19 cellular contexts compared by ENCODE assay signal in the genomic region with DNA sequence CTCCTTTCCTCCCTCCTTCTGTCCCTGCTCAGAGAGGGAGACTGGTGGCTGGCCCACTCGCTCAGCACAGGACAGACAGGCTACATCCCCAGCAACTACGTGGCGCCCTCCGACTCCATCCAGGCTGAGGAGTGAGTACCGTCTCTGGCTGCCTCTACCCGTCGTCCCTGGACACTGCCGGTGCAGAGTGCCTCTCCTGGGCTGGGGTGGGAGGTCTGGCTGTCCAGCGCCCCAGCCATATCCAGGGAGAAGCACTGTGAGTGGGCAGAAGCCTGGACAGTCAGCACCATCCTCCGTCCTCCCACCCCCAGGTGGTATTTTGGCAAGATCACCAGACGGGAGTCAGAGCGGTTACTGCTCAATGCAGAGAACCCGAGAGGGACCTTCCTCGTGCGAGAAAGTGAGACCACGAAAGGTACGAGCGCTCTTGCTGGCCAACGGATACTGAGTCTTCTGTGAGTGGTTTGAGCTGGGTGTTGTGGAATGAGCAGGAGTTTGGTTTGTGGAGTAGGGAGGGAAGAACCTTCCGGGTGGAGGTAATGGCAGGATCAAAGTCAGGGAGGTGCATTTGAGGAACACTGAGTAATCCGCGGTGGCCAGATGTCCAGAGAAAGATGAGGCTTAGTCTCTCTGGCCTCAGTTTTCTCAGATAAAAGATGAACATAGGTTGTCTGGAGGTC. TPM values are rescaled to one million over a fixed set of nuclear protein-coding genes. Genes with fewer than 3 reads are reported as not detected.
DNase-seq lines count a peak whose midpoint lies in the region; ATAC-seq and TF ChIP-seq lines count a peak whose summit lies in the region.
"Had no signal": no experiment of that assay in that cellular context is flagged by ENCODE, and none has a peak within 500 bp of the region (broad histone marks: within the 10 kb centered on the region; RNA-seq: fewer than 3 reads in every experiment).

No MANE protein-coding gene starts in this region.

- no peaks in the 10 kb centered on the region for H3K27me3 Mint-ChIP-seq in nephron (ENCODE audit: low read depth)
- H3K27me3 Mint-ChIP-seq in activated T-helper 17 cell treated with anti-CD3 and anti-CD28 coated beads, Interleukin-2, amount 50 U/mL, for 72 hours = no peaks in the 10 kb centered on the region
- H3K27me3 Mint-ChIP-seq: activated CD4-positive, alpha-beta T cell treated with anti-CD3 and anti-CD28 coated beads, Interleukin-2, amount 10 ng/mL, durations not matched to agents 7 days and 5 days had no signal

- H3K4me3 Mint-ChIP-seq in nephron = peak overlapping the region in 1 of 3 experiments; percentile 7
- H3K4me3 Mint-ChIP-seq in activated T-helper 17 cell treated with anti-CD3 and anti-CD28 coated beads, Interleukin-2, amount 50 U/mL, for 72 hours = no peak overlapping the region
- H3K4me3 Mint-ChIP-seq: activated CD4-positive, alpha-beta T cell treated with anti-CD3 and anti-CD28 coated beads, Interleukin-2, amount 10 ng/mL, durations not matched to agents 7 days and 5 days; natural killer cell had no signal

- H3K9me3 Mint-ChIP-seq in nephron = no peaks in the 10 kb centered on the region
- no peaks in the 10 kb centered on the region for H3K9me3 Mint-ChIP-seq in activated T-helper 17 cell treated with anti-CD3 and anti-CD28 coated beads, Interleukin-2, amount 50 U/mL, for 72 hours
- H3K9me3 Mint-ChIP-seq: activated CD4-positive, alpha-beta T cell treated with anti-CD3 and anti-CD28 coated beads, Interleukin-2, amount 10 ng/mL, durations not matched to agents 7 days and 5 days; natural killer cell had no signal

- peaks cover 8% of the 10 kb centered on the region for H3K36me3 ChIP-seq in H7 (replicated peaks; ENCODE audit: control insufficient read depth, insufficient read depth, low read length)

- H3K36me3 Mint-ChIP-seq in nephron (ENCODE audit: low read depth) = no peaks in the 10 kb centered on the region
- no peaks in the 10 kb centered on the region for H3K36me3 Mint-ChIP-seq in activated T-helper 17 cell treated with anti-CD3 and anti-CD28 coated beads, Interleukin-2, amount 50 U/mL, for 72 hours (ENCODE audit: low read depth)
- H3K36me3 Mint-ChIP-seq: natural killer cell had no signal

- no peak overlapping the region for H3K27ac ChIP-seq in coronary artery
- H3K27ac ChIP-seq: SK-N-MC had no signal

- H3K27ac Mint-ChIP-seq in nephron = peak overlapping the region; percentile 61 to 93 (median 82)
- H3K27ac Mint-ChIP-seq in activated T-helper 17 cell treated with anti-CD3 and anti-CD28 coated beads, Interleukin-2, amount 50 U/mL, for 72 hours = no peak overlapping the region
- H3K27ac Mint-ChIP-seq: activated CD4-positive, alpha-beta T cell treated with anti-CD3 and anti-CD28 coated beads, Interleukin-2, amount 10 ng/mL, durations not matched to agents 7 days and 5 days; natural killer cell had no signal

- peak; percentile 7 for DNase-seq in 8988T
- peak; percentile 45 for DNase-seq in H7
- DNase-seq in coronary artery (ENCODE audit: low spot score) = peak; percentile 72
- DNase-seq in MV-4-11 (lab: John Stamatoyannopoulos, UW) = no peak
- DNase-seq in epidermal melanocyte (ENCODE audit: insufficient read length, low spot score) = no peak
- no peak for DNase-seq in activated CD4-positive, alpha-beta T cell treated with anti-CD3 and anti-CD28 coated beads, Interleukin-2, amount 50 U/mL, for 4 hours
- DNase-seq: activated CD4-positive, alpha-beta T cell treated with anti-CD3 and anti-CD28 coated beads, Interleukin-2, amount 10 ng/mL, durations not matched to agents 7 days and 5 days; activated T-cell treated with anti-CD3 and anti-CD28 coated beads, Interleukin-2, amount 50 U/mL, for 48 hours; Calu3; foreskin melanocyte; GF-D8; HCEC 1CT; natural killer cell; NCI-H2029; NCI-H524 treated with DMSO at 0.1 percent for 48 hours had no signal

- no peak overlapping the region for H3K4me3 ChIP-seq in H7 (ENCODE audit: insufficient read depth, low read depth, low read length)
- no peak overlapping the region for H3K4me3 ChIP-seq in coronary artery
- H3K4me3 ChIP-seq: SK-N-MC, vagina had no signal

- TF ChIP-seq CTCF in coronary artery (IDR thresholded peaks at IDR 0.05) = no peak
- TF ChIP-seq CTCF in nephron (IDR thresholded peaks at IDR 0.05; ENCODE audit: unreplicated experiment in 3 of 3) = no peak

- H3K4me1 Mint-ChIP-seq in nephron = peaks cover 26% of the 10 kb centered on the region
- no peaks in the 10 kb centered on the region for H3K4me1 Mint-ChIP-seq in activated T-helper 17 cell treated with anti-CD3 and anti-CD28 coated beads, Interleukin-2, amount 50 U/mL, for 72 hours
- H3K4me1 Mint-ChIP-seq: activated CD4-positive, alpha-beta T cell treated with anti-CD3 and anti-CD28 coated beads, Interleukin-2, amount 10 ng/mL, durations not matched to agents 7 days and 5 days; natural killer cell had no signal

- no peaks in the 10 kb centered on the region for H3K27me3 ChIP-seq in H7 (ENCODE audit: control insufficient read depth, insufficient read depth, low read length)
- H3K27me3 ChIP-seq: vagina had no signal

- ATAC-seq in activated T-helper 17 cell treated with anti-CD3 and anti-CD28 coated beads, Interleukin-2, amount 50 U/mL, for 72 hours (replicated peaks) = no peak

RNA-seq across cellular contexts. Expression of a gene that starts 48.1 kb away (rescaled TPM):
- total RNA-seq in H7 (2014; rRNA removed; shearing (Covaris generic)) = 31.4 and 32.5 TPM in 2 replicates
- total RNA-seq in activated T-helper 17 cell treated with anti-CD3 and anti-CD28 coated beads, Interleukin-2, amount 50 U/mL, for 72 hours = 1 to 10 TPM; 5.1 to 6.4 TPM

Comparison
In these comparisons a context has a peak if more than half of its experiments do, and no peak if none do; other contexts are left out.
1. DNase-seq: peak in 8988T (single experiment), H7 (single experiment) and coronary artery (single experiment); none in MV-4-11 (single experiment), epidermal melanocyte (single experiment) and activated CD4-positive, alpha-beta T cell treated with anti-CD3 and anti-CD28 coated beads, Interleukin-2, amount 50 U/mL, for 4 hours (0 of 2).